1 cellular context compared by ENCODE assay signal in the genomic region with DNA sequence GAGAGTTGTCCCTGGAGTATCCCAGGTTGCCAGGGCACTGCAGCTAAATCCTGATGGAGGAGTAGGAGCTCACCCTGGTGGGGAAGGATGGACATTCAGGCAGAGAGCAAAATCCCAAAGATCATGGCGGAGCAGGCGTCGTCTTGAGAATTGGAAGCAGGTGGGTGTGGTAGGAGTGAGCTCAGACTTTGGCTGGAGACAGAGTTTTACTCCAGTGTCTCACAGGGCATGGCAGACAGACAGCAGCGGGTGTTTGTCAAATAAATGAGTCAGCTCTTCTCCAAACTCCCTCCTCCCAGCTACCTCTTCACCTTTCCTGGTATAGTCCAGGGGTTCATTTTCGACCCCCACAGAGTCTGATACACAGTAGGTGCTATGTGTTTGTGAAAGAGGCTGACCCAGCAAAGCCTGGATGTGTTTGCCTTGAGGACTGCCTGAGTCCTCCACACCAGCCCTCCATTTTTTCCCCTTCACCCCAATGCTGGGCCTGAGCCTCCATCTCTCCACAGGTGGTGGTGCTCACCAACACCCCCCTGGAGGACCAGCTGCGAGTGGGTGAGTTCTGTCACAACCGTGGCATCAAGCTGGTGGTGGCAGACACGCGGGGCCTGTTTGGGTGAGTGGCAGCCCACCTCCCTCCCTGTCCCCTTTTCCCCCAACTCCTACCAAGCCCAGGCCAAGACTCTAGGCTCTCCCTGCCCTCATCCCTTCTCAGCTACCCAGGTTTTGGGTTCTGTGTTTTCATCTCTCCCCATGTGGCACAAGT.
TF ChIP-seq lines count a peak whose summit lies in the region.

No MANE protein-coding gene starts in this region.

TF ChIP-seq in SK-N-SH, 30 proteins besides CTCF, POLR2A, EP300 and RAD21 (continued from another document):
- TF ChIP-seq EZH2phosphoT487 (IDR thresholded peaks at IDR 0.05; ENCODE audit: borderline replicate concordance, low read depth) (no peak), TEAD4 (IDR thresholded peaks at IDR 0.05; ENCODE audit: borderline replicate concordance, insufficient read depth) (no peak), GATA2 (CRISPR knock-in tag; IDR thresholded peaks at IDR 0.05) (no peak), SIN3A (IDR thresholded peaks at IDR 0.05; ENCODE audit: borderline replicate concordance, low read depth, low read length) (no peak), TAF1 (IDR thresholded peaks at IDR 0.05; ENCODE audit: borderline replicate concordance, low read depth, low read length) (no peak), POLR2AphosphoS5 (IDR thresholded peaks at IDR 0.05; ENCODE audit: low read depth, low read length) (no peak)
- TF ChIP-seq, protein P1, sequence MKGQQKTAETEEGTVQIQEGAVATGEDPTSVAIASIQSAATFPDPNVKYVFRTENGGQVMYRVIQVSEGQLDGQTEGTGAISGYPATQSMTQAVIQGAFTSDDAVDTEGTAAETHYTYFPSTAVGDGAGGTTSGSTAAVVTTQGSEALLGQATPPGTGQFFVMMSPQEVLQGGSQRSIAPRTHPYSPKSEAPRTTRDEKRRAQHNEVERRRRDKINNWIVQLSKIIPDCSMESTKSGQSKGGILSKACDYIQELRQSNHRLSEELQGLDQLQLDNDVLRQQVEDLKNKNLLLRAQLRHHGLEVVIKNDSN (IDR thresholded peaks at IDR 0.05; ENCODE audit: borderline replicate concordance, low read depth) = no peak
- TF ChIP-seq, protein P2, sequence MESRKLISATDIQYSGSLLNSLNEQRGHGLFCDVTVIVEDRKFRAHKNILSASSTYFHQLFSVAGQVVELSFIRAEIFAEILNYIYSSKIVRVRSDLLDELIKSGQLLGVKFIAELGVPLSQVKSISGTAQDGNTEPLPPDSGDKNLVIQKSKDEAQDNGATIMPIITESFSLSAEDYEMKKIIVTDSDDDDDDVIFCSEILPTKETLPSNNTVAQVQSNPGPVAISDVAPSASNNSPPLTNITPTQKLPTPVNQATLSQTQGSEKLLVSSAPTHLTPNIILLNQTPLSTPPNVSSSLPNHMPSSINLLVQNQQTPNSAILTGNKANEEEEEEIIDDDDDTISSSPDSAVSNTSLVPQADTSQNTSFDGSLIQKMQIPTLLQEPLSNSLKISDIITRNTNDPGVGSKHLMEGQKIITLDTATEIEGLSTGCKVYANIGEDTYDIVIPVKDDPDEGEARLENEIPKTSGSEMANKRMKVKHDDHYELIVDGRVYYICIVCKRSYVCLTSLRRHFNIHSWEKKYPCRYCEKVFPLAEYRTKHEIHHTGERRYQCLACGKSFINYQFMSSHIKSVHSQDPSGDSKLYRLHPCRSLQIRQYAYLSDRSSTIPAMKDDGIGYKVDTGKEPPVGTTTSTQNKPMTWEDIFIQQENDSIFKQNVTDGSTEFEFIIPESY (IDR thresholded peaks at IDR 0.05; ENCODE audit: borderline replicate concordance, low read depth) = no peak
